ENCODE assay signal across 8 cellular contexts in genomic region chr17:76353599-76354316, GRCh38. TPM values are rescaled to one million over a fixed set of nuclear protein-coding genes. Genes with fewer than 3 reads are reported as not detected.
DNase-seq lines count a peak whose midpoint lies in the region; ATAC-seq, FAIRE-seq and TF ChIP-seq lines count a peak whose summit lies in the region.

TSS of gene PRPSAP1 (minus strand) at chr17:76353916. CDS start at chr17:76353703, 213 bp downstream.

- DNase-seq in DMS79 (lab: John Stamatoyannopoulos, UW) (peak; percentile 95), KG1 (lab: John Stamatoyannopoulos, UW) (peak; percentile 96), RCC 7860 (ENCODE audit: low spot score) (peak; percentile 78), activated T-helper 1 cell treated with Interleukin-2 at 50 U/mL for 16 hours (ENCODE audit: low read depth) (peak; percentile 61), fibroblast of lung (ENCODE audit: low read depth in 2 of 2) (peak; percentile 90 to 93)
- peak; percentile 60 to 97 (median 74) for DNase-seq in naive thymus-derived CD8-positive, alpha-beta T cell
- DNase-seq in stimulated activated naive CD4-positive, alpha-beta T cell (lab: John Stamatoyannopoulos, UW), result peak; percentile 55 to 97 (median 88)

- H3K4me3 ChIP-seq in fibroblast of lung (replicated peaks in 1 of 4; ENCODE audit: control extremely low read depth in 1 of 4, insufficient read depth in 1 of 4, low read depth in 3 of 4, low read length in 4 of 4), result peak within 1 kb of the TSS; percentile 63 to 87 (median 76)

- peak within 1 kb of the TSS; percentile 88 for H3K4me2 ChIP-seq in fibroblast of lung (ENCODE audit: extremely low read depth, insufficient read depth, low read length)

- peaks cover 12% of the 10 kb centered on the region for H3K79me2 ChIP-seq in fibroblast of lung (ENCODE audit: control insufficient read depth, insufficient read depth, low read length)

- peak within 1 kb of the TSS; percentile 95 for H3K9ac ChIP-seq in fibroblast of lung (ENCODE audit: insufficient read depth, low read length)

- no peaks in the 10 kb centered on the region for H4K20me1 ChIP-seq in fibroblast of lung (ENCODE audit: control insufficient read depth, extremely low read depth, insufficient read depth, low read length)

- no peaks in the 10 kb centered on the region for H3K9me3 ChIP-seq in fibroblast of lung (ENCODE audit: control insufficient read depth, insufficient read depth, low read depth, low read length)

- no peaks in the 10 kb centered on the region for H3K36me3 ChIP-seq in fibroblast of lung (ENCODE audit: control insufficient read depth, insufficient read depth, low read length)

- H2AFZ ChIP-seq in fibroblast of lung (ENCODE audit: low read length), result peak within 1 kb of the TSS; percentile 96

- no peaks in the 10 kb centered on the region for H3K27me3 Mint-ChIP-seq in naive thymus-derived CD8-positive, alpha-beta T cell

- peaks cover 8 to 29% (median 23%) of the 10 kb centered on the region in 4 donors for H3K4me1 Mint-ChIP-seq in naive thymus-derived CD8-positive, alpha-beta T cell

- POLR2A ChIA-PET in naive thymus-derived CD8-positive, alpha-beta T cell (lab: Charles Lee), result interaction anchor here (0.6 to 3.0 kb wide), 22 partner anchors 9 to 735 kb away, joined by 3 to 39 read pairs (median 3); partner anchors contain the start of genes EXOC7, JMJD6, METTL23 and SPHK1

- no peaks in the 10 kb centered on the region for H3K27me3 ChIP-seq in fibroblast of lung (ENCODE audit: control insufficient read depth, insufficient read depth, low read length)

- H3K36me3 Mint-ChIP-seq in naive thymus-derived CD8-positive, alpha-beta T cell, result no peaks in the 10 kb centered on the region

- H3K27ac ChIP-seq in fibroblast of lung (ENCODE audit: insufficient read depth, low read length), result peak within 1 kb of the TSS; percentile 98

- H3K4me1 ChIP-seq in fibroblast of lung (ENCODE audit: control insufficient read depth, extremely low read depth, insufficient read depth, low read length), result no peaks in the 10 kb centered on the region

- H3K4me3 Mint-ChIP-seq in naive thymus-derived CD8-positive, alpha-beta T cell, result peak within 1 kb of the TSS; percentile 85 to 100 (median 97)

- peak within 1 kb of the TSS; percentile 92 to 99 (median 98) for H3K27ac Mint-ChIP-seq in naive thymus-derived CD8-positive, alpha-beta T cell

- peak; percentile 81 for ATAC-seq in GM21717 (IDR thresholded peaks at IDR 0.05; ENCODE audit: unreplicated experiment)
- ATAC-seq in naive thymus-derived CD8-positive, alpha-beta T cell, result peak; percentile 95 to 96

- no peak for FAIRE-seq in RCC 7860 (lab: Jason Lieb, UNC)

- peak; percentile 60 to 63 for TF ChIP-seq CTCF in fibroblast of lung (conservative IDR thresholded peaks at IDR 0.05 in 1 of 2, IDR thresholded peaks at IDR 0.05 in 1 of 2; ENCODE audit: low read depth in 1 of 2, low read length in 2 of 2)

- H3K9me3 Mint-ChIP-seq in naive thymus-derived CD8-positive, alpha-beta T cell, result no peaks in the 10 kb centered on the region

RNA-seq across cellular contexts. Expression of gene PRPSAP1, which starts in this region (rescaled TPM):
- total RNA-seq in fibroblast of lung, result 32.7 and 59.8 TPM in 2 replicates
- 56.8 and 56.9 TPM in 2 replicates for polyA plus RNA-seq in fibroblast of lung
- 27.2 and 36.6 TPM in 2 replicates for polyA plus RNA-seq in fibroblast of lung (2012)
- polyA minus RNA-seq in fibroblast of lung (ENCODE audit: low replicate concordance), result 31.1 and 44.1 TPM in 2 replicates
- total RNA-seq in naive thymus-derived CD8-positive, alpha-beta T cell, result 10 to 100 TPM; 42.5 to 44.7 TPM
- polyA plus RNA-seq in naive thymus-derived CD8-positive, alpha-beta T cell, result 10 to 100 TPM; 37.9 to 62.9 (median 54.7) TPM

Comparison
In these comparisons a context has a peak if more than half of its experiments do, and no peak if none do; other contexts are left out.
1. Peak in every context shown above with its lines: DNase-seq, ATAC-seq, H3K4me3 ChIP-seq and H3K27ac ChIP-seq.